1 cellular context compared by ENCODE assay signal in the genomic region with DNA sequence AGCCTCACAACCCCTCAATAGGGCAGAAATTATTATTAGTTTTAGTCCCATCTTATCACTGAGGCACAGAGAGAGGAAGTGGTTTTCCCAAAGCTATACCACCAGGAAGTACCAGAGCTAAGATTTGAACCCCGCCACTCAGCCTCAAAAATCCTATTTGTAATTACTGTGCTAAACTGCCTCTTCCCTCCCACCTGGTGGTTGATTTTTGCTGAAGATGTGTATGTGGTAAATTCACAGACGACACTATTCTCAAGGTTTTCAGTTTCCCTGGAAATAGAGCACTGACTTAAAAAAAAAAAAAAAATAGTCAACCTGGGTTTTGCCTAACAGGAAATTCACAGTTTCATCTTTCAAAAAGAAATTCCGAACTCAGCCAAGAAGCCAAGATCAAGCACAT.
TF ChIP-seq lines count a peak whose summit lies in the region.

No MANE protein-coding gene starts in this region.

TF ChIP-seq in GM23338, 12 proteins besides CTCF, POLR2A, EP300 and RAD21 (continued from another document):
- TF ChIP-seq, protein P1, sequence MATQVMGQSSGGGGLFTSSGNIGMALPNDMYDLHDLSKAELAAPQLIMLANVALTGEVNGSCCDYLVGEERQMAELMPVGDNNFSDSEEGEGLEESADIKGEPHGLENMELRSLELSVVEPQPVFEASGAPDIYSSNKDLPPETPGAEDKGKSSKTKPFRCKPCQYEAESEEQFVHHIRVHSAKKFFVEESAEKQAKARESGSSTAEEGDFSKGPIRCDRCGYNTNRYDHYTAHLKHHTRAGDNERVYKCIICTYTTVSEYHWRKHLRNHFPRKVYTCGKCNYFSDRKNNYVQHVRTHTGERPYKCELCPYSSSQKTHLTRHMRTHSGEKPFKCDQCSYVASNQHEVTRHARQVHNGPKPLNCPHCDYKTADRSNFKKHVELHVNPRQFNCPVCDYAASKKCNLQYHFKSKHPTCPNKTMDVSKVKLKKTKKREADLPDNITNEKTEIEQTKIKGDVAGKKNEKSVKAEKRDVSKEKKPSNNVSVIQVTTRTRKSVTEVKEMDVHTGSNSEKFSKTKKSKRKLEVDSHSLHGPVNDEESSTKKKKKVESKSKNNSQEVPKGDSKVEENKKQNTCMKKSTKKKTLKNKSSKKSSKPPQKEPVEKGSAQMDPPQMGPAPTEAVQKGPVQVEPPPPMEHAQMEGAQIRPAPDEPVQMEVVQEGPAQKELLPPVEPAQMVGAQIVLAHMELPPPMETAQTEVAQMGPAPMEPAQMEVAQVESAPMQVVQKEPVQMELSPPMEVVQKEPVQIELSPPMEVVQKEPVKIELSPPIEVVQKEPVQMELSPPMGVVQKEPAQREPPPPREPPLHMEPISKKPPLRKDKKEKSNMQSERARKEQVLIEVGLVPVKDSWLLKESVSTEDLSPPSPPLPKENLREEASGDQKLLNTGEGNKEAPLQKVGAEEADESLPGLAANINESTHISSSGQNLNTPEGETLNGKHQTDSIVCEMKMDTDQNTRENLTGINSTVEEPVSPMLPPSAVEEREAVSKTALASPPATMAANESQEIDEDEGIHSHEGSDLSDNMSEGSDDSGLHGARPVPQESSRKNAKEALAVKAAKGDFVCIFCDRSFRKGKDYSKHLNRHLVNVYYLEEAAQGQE (IDR thresholded peaks at IDR 0.05; ENCODE audit: unreplicated experiment), result no peak
- no peak for TF ChIP-seq POLR2AphosphoS5 (IDR thresholded peaks at IDR 0.05; ENCODE audit: low read depth)
